1 cellular context compared by ENCODE assay signal in genomic region chr9:123002754-123003153, GRCh38.
TF ChIP-seq lines count a peak whose summit lies in the region.

No MANE protein-coding gene starts in this region.

TF ChIP-seq in WTC11, 78 proteins besides CTCF, POLR2A, EP300 and RAD21:
- TF ChIP-seq ATF3 (CRISPR knock-in tag; conservative IDR thresholded peaks at IDR 0.05): no peak
- no peak for TF ChIP-seq IRF2 (CRISPR knock-in tag; IDR thresholded peaks at IDR 0.05; ENCODE audit: borderline replicate concordance, low read depth)
- TF ChIP-seq IRF1 (CRISPR knock-in tag; IDR thresholded peaks at IDR 0.05): no peak
- TF ChIP-seq GABPB1 (CRISPR knock-in tag; IDR thresholded peaks at IDR 0.05): no peak
- no peak for TF ChIP-seq SP1 (CRISPR knock-in tag; conservative IDR thresholded peaks at IDR 0.05)
- no peak for TF ChIP-seq ARID4B (CRISPR knock-in tag; IDR thresholded peaks at IDR 0.05; ENCODE audit: borderline replicate concordance)
- no peak for TF ChIP-seq HMGXB4 (CRISPR knock-in tag; IDR thresholded peaks at IDR 0.05)
- TF ChIP-seq ELF4 (CRISPR knock-in tag; IDR thresholded peaks at IDR 0.05; ENCODE audit: low read depth): no peak
- TF ChIP-seq MLX (CRISPR knock-in tag; IDR thresholded peaks at IDR 0.05): no peak
- no peak for TF ChIP-seq NR1H2 (CRISPR knock-in tag; IDR thresholded peaks at IDR 0.05)
- no peak for TF ChIP-seq MAX (CRISPR knock-in tag; IDR thresholded peaks at IDR 0.05)
- no peak for TF ChIP-seq USF2 (CRISPR knock-in tag; IDR thresholded peaks at IDR 0.05)
- TF ChIP-seq ZNF263 (CRISPR knock-in tag; IDR thresholded peaks at IDR 0.05; ENCODE audit: low read depth): no peak
- TF ChIP-seq GRHL2 (CRISPR knock-in tag; IDR thresholded peaks at IDR 0.05; ENCODE audit: insufficient replicate concordance, severe bottlenecking): no peak
- no peak for TF ChIP-seq CREB1 (CRISPR knock-in tag; IDR thresholded peaks at IDR 0.05)
- no peak for TF ChIP-seq MXD4 (CRISPR knock-in tag; IDR thresholded peaks at IDR 0.05; ENCODE audit: borderline replicate concordance)
- TF ChIP-seq JUN (CRISPR knock-in tag; IDR thresholded peaks at IDR 0.05): no peak
- no peak for TF ChIP-seq ZNF219 (CRISPR knock-in tag; IDR thresholded peaks at IDR 0.05; ENCODE audit: borderline replicate concordance)
- no peak for TF ChIP-seq ZNF121 (CRISPR knock-in tag; IDR thresholded peaks at IDR 0.05)
- TF ChIP-seq MYBL2 (CRISPR knock-in tag; IDR thresholded peaks at IDR 0.05): no peak
